Comparison of ENCODE assay signal across 9 cellular contexts in genomic region chr6:34146021-34146782, GRCh38. TPM values are rescaled to one million over a fixed set of nuclear protein-coding genes. Genes with fewer than 3 reads are reported as not detected.
DNase-seq lines count a peak whose midpoint lies in the region; ATAC-seq, FAIRE-seq and TF ChIP-seq lines count a peak whose summit lies in the region.
"Had no signal": no experiment of that assay in that cellular context is flagged by ENCODE, and none has a peak within 500 bp of the region (broad histone marks: within the 10 kb centered on the region; RNA-seq: fewer than 3 reads in every experiment).

TSS of gene GRM4 (minus strand) at chr6:34146087. CDS start at chr6:34133496, 12,591 bp downstream.

- H3K9ac ChIP-seq in H1 (replicated peaks in 1 of 4; ENCODE audit: extremely low read depth in 1 of 4, low read depth in 3 of 4, low read length in 3 of 4): peak within 1 kb of the TSS in 1 of 4 experiments; percentile 32; a peak in 1 of 7 replicates

- no peak for DNase-seq in CD4-positive, alpha-beta T cell
- DNase-seq in LNCaP clone FGC (ENCODE audit: low read depth): no peak
- peak in 1 of 2 experiments; percentile 50 for DNase-seq in H1 (ENCODE audit: low read depth in 1 of 2, low spot score in 2 of 2)
- DNase-seq in foreskin keratinocyte: no peak
- no peak for DNase-seq in H54 (ENCODE audit: insufficient read length, low spot score)
- no peak for DNase-seq in hippocampal formation (lab: John Stamatoyannopoulos, UW)
- DNase-seq: small intestine had no signal

- peak within 1 kb of the TSS; percentile 86 for H3K18ac ChIP-seq in H1 (ENCODE audit: extremely low read depth, low read length)

- no peak within 1 kb of the TSS for H3K27ac Mint-ChIP-seq in CD4-positive, alpha-beta T cell

- H2BK12ac ChIP-seq in H1 (ENCODE audit: low read depth, low read length): peak within 1 kb of the TSS; percentile 5; the same call in 1 of the 2 replicates

- peak within 1 kb of the TSS; percentile 9 for H3K56ac ChIP-seq in H1 (replicated peaks; ENCODE audit: insufficient read length, low read depth, low read length)

- TF ChIP-seq POLR2A in H1 (IDR thresholded peaks at IDR 0.05; ENCODE audit: control extremely low read depth in 1 of 2, low read depth in 2 of 2, low read length in 2 of 2): no peak
- TF ChIP-seq POLR2A in H54 (IDR thresholded peaks at IDR 0.05; ENCODE audit: low read depth, low read length): no peak

- no peaks in the 10 kb centered on the region for H3K9me3 Mint-ChIP-seq in CD4-positive, alpha-beta T cell

- FAIRE-seq in H1 (lab: Jason Lieb, UNC) (no peak), H54 (lab: Jason Lieb, UNC) (no peak)
- FAIRE-seq: small intestine had no signal

- H3K4me3 Mint-ChIP-seq in CD4-positive, alpha-beta T cell: peak within 1 kb of the TSS; percentile 77

- peaks cover 16 to 65% (median 49%) of the 10 kb centered on the region in 4 experiments for H3K4me1 ChIP-seq in H1 (replicated peaks in 1 of 4; ENCODE audit: control insufficient read depth in 3 of 4, insufficient read depth in 4 of 4, low read length in 3 of 4)
- peaks cover 17% of the 10 kb centered on the region for H3K4me1 ChIP-seq in neuron (ENCODE audit: insufficient read depth, low read length)
- H3K4me1 ChIP-seq in foreskin keratinocyte: no peaks in the 10 kb centered on the region

- TF ChIP-seq RAD21 in H1 (IDR thresholded peaks at IDR 0.05 in 1 of 2, conservative IDR thresholded peaks at IDR 0.05 in 1 of 2; ENCODE audit: low read depth in 2 of 2, low read length in 2 of 2): no peak

- H3K79me1 ChIP-seq in H1 (ENCODE audit: low read depth, low read length): no peaks in the 10 kb centered on the region

- no peak within 1 kb of the TSS for H3K14ac ChIP-seq in H1 (ENCODE audit: insufficient read length)

- peaks cover 2% of the 10 kb centered on the region in 2 experiments for H4K20me1 ChIP-seq in H1 (replicated peaks in 1 of 2; ENCODE audit: control insufficient read depth in 1 of 2, insufficient read depth in 2 of 2, low read length in 2 of 2)

- H2AFZ ChIP-seq in H1 (ENCODE audit: low read length) (no peak within 1 kb of the TSS; the same call in 1 of the 2 replicates), neuron (ENCODE audit: low read depth, low read length) (peak within 1 kb of the TSS; percentile 59)

- H3K4me2 ChIP-seq in H1 (ENCODE audit: insufficient read depth in 1 of 2, low read depth in 2 of 2, low read length in 2 of 2): peak within 1 kb of the TSS; percentile 63 to 99

- H3K9me3 ChIP-seq in CD4-positive, alpha-beta T cell (ENCODE audit: control insufficient read depth, low read length): no peaks in the 10 kb centered on the region
- H3K9me3 ChIP-seq in H1 (ENCODE audit: insufficient read depth in 2 of 2, low read depth in 1 of 2, low read length in 1 of 2) (no peaks in the 10 kb centered on the region), neuron (ENCODE audit: low read length) (no peaks in the 10 kb centered on the region)

- no peaks in the 10 kb centered on the region for H3K36me3 Mint-ChIP-seq in CD4-positive, alpha-beta T cell (ENCODE audit: low read depth)

- TF ChIP-seq CTCF in CD4-positive, alpha-beta T cell (IDR thresholded peaks at IDR 0.05): no peak
- TF ChIP-seq CTCF in LNCaP clone FGC (IDR thresholded peaks at IDR 0.05; ENCODE audit: control insufficient read depth, extremely low read depth, insufficient read depth): no peak
- no peak for TF ChIP-seq CTCF in H1 (IDR thresholded peaks at IDR 0.05; ENCODE audit: control extremely low read depth in 1 of 3, insufficient read depth in 1 of 3, low read depth in 1 of 3, low read length in 3 of 3)
- no peak for TF ChIP-seq CTCF in foreskin keratinocyte (conservative IDR thresholded peaks at IDR 0.05)

- H3K23me2 ChIP-seq in H1 (ENCODE audit: low read depth, low read length): peaks cover 22% of the 10 kb centered on the region; the same call in 1 of the 2 replicates

- no peak within 1 kb of the TSS for H3K23ac ChIP-seq in H1 (ENCODE audit: insufficient read length)

- H2BK15ac ChIP-seq in H1 (ENCODE audit: low read length): peak within 1 kb of the TSS; percentile 72; the same call in 1 of the 2 replicates

- intact Hi-C loops in CD4-positive, alpha-beta T cell (cut with DNase I, micrococcal nuclease): no loop called here

- H2AK5ac ChIP-seq in H1 (ENCODE audit: low read depth, low read length): peak within 1 kb of the TSS; percentile 27

- no peak within 1 kb of the TSS for H3K27ac ChIP-seq in CD4-positive, alpha-beta T cell (ENCODE audit: low read depth, low read length)
- H3K27ac ChIP-seq in H1 (ENCODE audit: low read depth, low read length) (no peak within 1 kb of the TSS), foreskin keratinocyte (no peak within 1 kb of the TSS)

- POLR2A ChIA-PET in CD4-positive, alpha-beta T cell (lab: Charles Lee): interaction anchor here (0.6 to 1.0 kb wide), 2 partner anchors 8 to 434 kb away, joined by 3 read pairs; partner anchors contain the start of gene UQCC2
- POLR2A ChIA-PET in H1 (lab: Charles Lee; ENCODE audit: partially characterized antibody): interaction anchor here (0.8 to 3.4 kb wide), 13 partner anchors 9 to 100 kb away, joined by 3 to 27 read pairs (median 5); partner anchors contain the start of gene HMGA1

- peak within 1 kb of the TSS; percentile 77; the same call in 1 of the 2 replicates for H2BK5ac ChIP-seq in H1 (ENCODE audit: low read depth, low read length)

- peak within 1 kb of the TSS; percentile 47 for H4K5ac ChIP-seq in H1 (ENCODE audit: insufficient read length, low read depth, low read length)

- H3K4me1 Mint-ChIP-seq in CD4-positive, alpha-beta T cell (ENCODE audit: low read depth): peaks cover 23% of the 10 kb centered on the region

- H3K4ac ChIP-seq in H1 (replicated peaks; ENCODE audit: insufficient read length, low read depth, low read length): no peak within 1 kb of the TSS

- peaks cover 70% of the 10 kb centered on the region for H3K27me3 ChIP-seq in CD4-positive, alpha-beta T cell (ENCODE audit: control insufficient read depth, insufficient read depth, low read length)
- H3K27me3 ChIP-seq in H1 (replicated peaks in 1 of 4; ENCODE audit: control insufficient read depth in 3 of 4, extremely low read depth in 1 of 4, insufficient read depth in 3 of 4, low read length in 3 of 4) (peaks cover 0 to 49% (median 35%) of the 10 kb centered on the region in 4 experiments; a peak in 6 of 7 replicates), neuron (ENCODE audit: insufficient read depth, low read length) (peaks cover 92% of the 10 kb centered on the region), foreskin keratinocyte (peaks cover 84% of the 10 kb centered on the region)

- H2BK20ac ChIP-seq in H1 (ENCODE audit: low read length): peak within 1 kb of the TSS; percentile 82

- H3K36me3 ChIP-seq in H1 (ENCODE audit: control insufficient read depth in 2 of 4, insufficient read depth in 4 of 4, low read length in 3 of 4) (no peaks in the 10 kb centered on the region), neuron (ENCODE audit: insufficient read depth, low read length) (no peaks in the 10 kb centered on the region)

- H2BK120ac ChIP-seq in H1 (replicated peaks; ENCODE audit: low read depth, low read length): peak within 1 kb of the TSS; percentile 48

- 32% methylated on average over 20 of the region's 20 CpGs; no CpG with 5 or more reads in 1 of the 2 experiments for WGBS in H1 (ENCODE audit: extremely low coverage in 1 of 2, insufficient coverage in 1 of 2, insufficient read length in 1 of 2, insufficient replicate concordance in 2 of 2, low coverage in 1 of 2, low lambda C conversion rate in 2 of 2, missing lambda C conversion rate in 1 of 2), 2 experiments

- H4K8ac ChIP-seq in H1 (ENCODE audit: extremely low read depth, insufficient read depth, low read length): peak within 1 kb of the TSS; percentile 59

- CTCF ChIA-PET in CD4-positive, alpha-beta T cell (lab: Charles Lee): interaction anchor here (0.7 kb wide), 1 partner anchor 375 kb away, joined by 3 read pairs; no protein-coding TSS in a partner anchor
- CTCF ChIA-PET in H1 (lab: Charles Lee; ENCODE audit: partially characterized antibody): interaction anchor here (0.8 to 11.8 kb wide), 18 partner anchors 8 to 412 kb away, joined by 3 to 128 read pairs (median 4); no protein-coding TSS in a partner anchor

- peak within 1 kb of the TSS; percentile 82 for H4K91ac ChIP-seq in H1 (replicated peaks; ENCODE audit: insufficient read length, low read length)

- ATAC-seq in CD4-positive, alpha-beta T cell (ENCODE audit: poor library complexity): no peak
- ATAC-seq in foreskin keratinocyte (no peak), GM18502 (IDR thresholded peaks at IDR 0.05; ENCODE audit: poor library complexity, unreplicated experiment) (no peak)

- no peaks in the 10 kb centered on the region for H3K79me2 ChIP-seq in H1 (ENCODE audit: control insufficient read depth in 1 of 2, insufficient read depth in 2 of 2, low read length in 2 of 2)

- H3K4me3 ChIP-seq in LNCaP clone FGC (ENCODE audit: low read depth, low read length) (peak within 1 kb of the TSS; percentile 26; the same call in 1 of the 2 replicates), H1 (ENCODE audit: extremely low read depth in 1 of 4, insufficient read depth in 2 of 4, low read depth in 3 of 4, low read length in 4 of 4) (peak within 1 kb of the TSS; percentile 51 to 77 (median 64)), neuron (ENCODE audit: low read length) (peak within 1 kb of the TSS; percentile 25)

- TF ChIP-seq EP300 in H1 (IDR thresholded peaks at IDR 0.05; ENCODE audit: borderline replicate concordance in 1 of 2, low read depth in 2 of 2, low read length in 2 of 2): no peak

- peaks cover 80% of the 10 kb centered on the region for H3K27me3 Mint-ChIP-seq in CD4-positive, alpha-beta T cell

TF ChIP-seq in H1, 55 proteins besides CTCF, POLR2A, EP300 and RAD21 (continues in another document):
- TF ChIP-seq RNF2 (IDR thresholded peaks at IDR 0.05; ENCODE audit: borderline replicate concordance, low read depth, low read length, missing control alignments, poor library complexity, severe bottlenecking): peak; percentile 40
- no peak for TF ChIP-seq SIX5 (IDR thresholded peaks at IDR 0.05; ENCODE audit: low read depth, low read length)
- no peak for TF ChIP-seq SIN3A (conservative IDR thresholded peaks at IDR 0.05 in 1 of 2, IDR thresholded peaks at IDR 0.05 in 1 of 2; ENCODE audit: low read depth in 1 of 2, low read length in 2 of 2)
- no peak for TF ChIP-seq GABPA (IDR thresholded peaks at IDR 0.05; ENCODE audit: borderline replicate concordance, insufficient read depth, low read length)
- TF ChIP-seq TCF12 (IDR thresholded peaks at IDR 0.05; ENCODE audit: low read depth, low read length): no peak

RNA-seq across cellular contexts. Expression of gene GRM4, which starts in this region (rescaled TPM):
- under 1 TPM in 1 of 2 experiments, not detected in 1; 0.08 TPM for total RNA-seq in CD4-positive, alpha-beta T cell
- 18.7 and 21.5 TPM in 2 replicates for total RNA-seq in H1 (2021; fragmentation: NEBNext Ultra II Directional; extraction: Animal tissue kit (Norgen Biotek cat#: 25700))
- polyA plus RNA-seq in H1 (2011; rRNA removed): 19.6 and 24.2 TPM in 2 replicates
- polyA plus RNA-seq in H1 (2011; cell fraction: cytosol; rRNA removed): 9.2 TPM
- polyA plus RNA-seq in H1 (2011; cell fraction: nucleus; rRNA removed): 32.8 TPM
- polyA plus RNA-seq in H1 (2012, experiment 1 of 2): 9.0 to 19.1 TPM (median 15.6 TPM) in 4 replicates
- polyA plus RNA-seq in H1 (2012, experiment 2 of 2): 9.6 TPM
- 27.2 TPM for polyA plus RNA-seq in H1 (2013, experiment 1 of 2)
- polyA plus RNA-seq in H1 (2013, experiment 2 of 2): 27.6 TPM
- polyA minus RNA-seq in H1 (2011; rRNA and poly(A)+ RNA removed): 15.4 and 22.9 TPM in 2 replicates
- polyA minus RNA-seq in H1 (2011; cell fraction: cytosol; rRNA and poly(A)+ RNA removed): 17.1 TPM
- 16.3 TPM for polyA minus RNA-seq in H1 (2011; cell fraction: nucleus; rRNA and poly(A)+ RNA removed)
- 0.04 and 0.07 TPM in 2 replicates for total RNA-seq in foreskin keratinocyte
- 0.03 TPM in 1 of 2 replicates, not detected in the other for polyA plus RNA-seq in foreskin keratinocyte

Comparison
In these comparisons a context has a peak if more than half of its experiments do, and no peak if none do; other contexts are left out.
1. RNA of gene GRM4 (total RNA-seq): 18.7 to 21.5 TPM in H1; 0.08 TPM in CD4-positive, alpha-beta T cell and 0.04 to 0.07 TPM in foreskin keratinocyte; every median in the first group is over 10 times any median in the second.
2. Peak in every context shown above with its lines, with median percentiles within 50 percentile points of each other: H3K4me3 ChIP-seq.